In genomic region chr5:39943811-39944210, GRCh38 we compare ENCODE assay signal across 18 cellular contexts.
A peak's percentile ranks its signal among the peaks of the same experiment; 100 is the strongest.
DNase-seq lines count a peak whose midpoint lies in the region; ATAC-seq, FAIRE-seq and TF ChIP-seq lines count a peak whose summit lies in the region.
"Had no signal": no experiment of that assay in that cellular context is flagged by ENCODE, and none has a peak within 500 bp of the region (broad histone marks: within the 10 kb centered on the region; RNA-seq: fewer than 3 reads in every experiment).

No MANE protein-coding gene starts in this region.

- TF ChIP-seq CTCF in bronchial epithelial cell (IDR thresholded peaks at IDR 0.05; ENCODE audit: insufficient read depth, low read length, severe bottlenecking) (no peak), fibroblast of pulmonary artery (IDR thresholded peaks at IDR 0.05; ENCODE audit: low read length, missing control alignments) (no peak)

- no peaks in the 10 kb centered on the region for H3K27me3 ChIP-seq in bronchial epithelial cell (ENCODE audit: control insufficient read depth, insufficient read depth, low read length)
- H3K27me3 ChIP-seq: Peyer's patch, SJCRH30 had no signal

- ATAC-seq in effector memory CD8-positive, alpha-beta T cell (replicated peaks): no peak
- ATAC-seq: GM23338 had no signal

- DNase-seq in HCEC 1CT: peak; percentile 48
- peak; percentile 8 for DNase-seq in bronchial epithelial cell (ENCODE audit: low read depth)
- DNase-seq in fibroblast of pulmonary artery (ENCODE audit: low read depth): peak; percentile 25
- peak; percentile 40 for DNase-seq in skeletal muscle cell (ENCODE audit: low read depth)
- DNase-seq in posterior vena cava (ENCODE audit: low spot score): no peak
- DNase-seq in effector memory CD8-positive, alpha-beta T cell: no peak
- no peak for DNase-seq in retina
- DNase-seq: CD4-positive, CD25-positive, alpha-beta regulatory T cell; KG1; NCI-H1105 treated with DMSO at 0.1 percent for 48 hours; NCI-H2029 treated with DMSO at 0.1 percent for 48 hours; NCI-H226; NCI-H510A treated with DMSO at 0.1 percent for 48 hours; NCI-H82; Peyer's patch; SJCRH30 had no signal

- H3K4me3 ChIP-seq in bronchial epithelial cell (ENCODE audit: low read depth, low read length) (no peak overlapping the region), fibroblast of pulmonary artery (replicated peaks; ENCODE audit: low read depth, low read length) (no peak overlapping the region), skeletal muscle cell (ENCODE audit: low read depth, low read length) (no peak overlapping the region)
- H3K4me3 ChIP-seq: GM23338, HAP-1, Peyer's patch, SJCRH30 had no signal

- no peaks in the 10 kb centered on the region for H3K27me3 Mint-ChIP-seq in effector memory CD8-positive, alpha-beta T cell

- H3K4me3 Mint-ChIP-seq in effector memory CD8-positive, alpha-beta T cell: no peak overlapping the region
- H3K4me3 Mint-ChIP-seq: CD4-positive, CD25-positive, alpha-beta regulatory T cell; GM23338 had no signal

- no peaks in the 10 kb centered on the region for H3K9me3 Mint-ChIP-seq in effector memory CD8-positive, alpha-beta T cell
- H3K9me3 Mint-ChIP-seq: CD4-positive, CD25-positive, alpha-beta regulatory T cell; GM23338 had no signal

- no peak for FAIRE-seq in bronchial epithelial cell (lab: Jason Lieb, UNC)

- intact Hi-C loops in posterior vena cava (cut with DNase I): no loop called here

- H3K4me1 Mint-ChIP-seq in effector memory CD8-positive, alpha-beta T cell (ENCODE audit: low read depth in 2 of 2): no peaks in the 10 kb centered on the region
- H3K4me1 Mint-ChIP-seq: CD4-positive, CD25-positive, alpha-beta regulatory T cell; GM23338 had no signal

- no peak overlapping the region for H3K27ac Mint-ChIP-seq in effector memory CD8-positive, alpha-beta T cell
- H3K27ac Mint-ChIP-seq: CD4-positive, CD25-positive, alpha-beta regulatory T cell; GM23338 had no signal

- H3K36me3 Mint-ChIP-seq in effector memory CD8-positive, alpha-beta T cell (ENCODE audit: insufficient read depth): no peaks in the 10 kb centered on the region
- H3K36me3 Mint-ChIP-seq: CD4-positive, CD25-positive, alpha-beta regulatory T cell had no signal

- H3K36me3 ChIP-seq in bronchial epithelial cell (ENCODE audit: control insufficient read depth, insufficient read depth, low read length): no peaks in the 10 kb centered on the region
- H3K36me3 ChIP-seq: HAP-1, Peyer's patch, SJCRH30 had no signal

Comparison
In these comparisons a context has a peak if more than half of its experiments do, and no peak if none do; other contexts are left out.
1. DNase-seq: peak in HCEC 1CT (single experiment), bronchial epithelial cell (single experiment), fibroblast of pulmonary artery (single experiment) and skeletal muscle cell (single experiment); none in posterior vena cava (single experiment), effector memory CD8-positive, alpha-beta T cell (0 of 3) and retina (single experiment).